ENCODE assay signal across 18 cellular contexts in genomic region chr11:124788521-124788920, GRCh38. TPM values are rescaled to one million over a fixed set of nuclear protein-coding genes. Genes with fewer than 3 reads are reported as not detected.
"Had no signal": no experiment of that assay in that cellular context is flagged by ENCODE, and none has a peak within 500 bp of the region (broad histone marks: within the 10 kb centered on the region; RNA-seq: fewer than 3 reads in every experiment).

No MANE protein-coding gene starts in this region.

- H3K9ac ChIP-seq: parathyroid adenoma had no signal

- H3K4me3 ChIP-seq: body of pancreas, gastroesophageal sphincter, heart right ventricle, stomach had no signal

- ATAC-seq: activated naive CD4-positive, alpha-beta T cell treated with anti-CD3 and anti-CD28 coated beads, Interleukin-2, amount 50 U/mL, for 72 hours; body of pancreas; gastroesophageal sphincter; heart right ventricle; natural killer cell; sciatic nerve; stimulated activated effector memory CD8-positive, alpha-beta T cell treated with anti-CD3 and anti-CD28 coated beads, Interleukin-12 subunit alpha, Interleukin-12 subunit beta, amount 100 ng/mL, for 72 hours had no signal

- H3K9me3 ChIP-seq: body of pancreas, gastroesophageal sphincter, heart right ventricle, stomach had no signal

- DNase-seq: activated CD4-positive, alpha-beta T cell treated with anti-CD3 and anti-CD28 coated beads, Interleukin-2, amount 50 U/mL, for 4 hours; activated gamma-delta T cell treated with Interleukin-2 at 50 U/mL for 16 hours; amniotic stem cell; body of pancreas; endodermal cell; heart right ventricle; natural killer cell; stimulated activated CD4-positive, alpha-beta T cell treated with anti-CD3 and anti-CD28 coated beads, Interleukin-4, amount 100 ng/mL, for 24 hours; stomach; T-helper 2 cell; WERI-Rb-1 had no signal

- H3K4me1 ChIP-seq: parathyroid adenoma had no signal

- H3K27me3 ChIP-seq: body of pancreas, gastroesophageal sphincter, heart right ventricle, stomach had no signal

- H3K27ac ChIP-seq: body of pancreas, epithelial cell of prostate, gastroesophageal sphincter, heart right ventricle, parathyroid adenoma, stomach, WERI-Rb-1 had no signal

- H2AFZ ChIP-seq: parathyroid adenoma had no signal

- H3K36me3 ChIP-seq: gastroesophageal sphincter, heart right ventricle, stomach, WERI-Rb-1 had no signal

RNA-seq across cellular contexts. Expression of gene VSIG2, which starts 36.5 kb away (rescaled TPM):
- total RNA-seq: activated naive CD4-positive, alpha-beta T cell treated with anti-CD3 and anti-CD28 coated beads, Interleukin-2, amount 50 U/mL, for 72 hours; fibroblast of lung; natural killer cell had no signal
- polyA plus RNA-seq: fibroblast of lung had no signal

RNA-seq across cellular contexts. Expression of gene NRGN, which starts 48.8 kb away (rescaled TPM):
- total RNA-seq: body of pancreas had no signal
